In the genomic region with DNA sequence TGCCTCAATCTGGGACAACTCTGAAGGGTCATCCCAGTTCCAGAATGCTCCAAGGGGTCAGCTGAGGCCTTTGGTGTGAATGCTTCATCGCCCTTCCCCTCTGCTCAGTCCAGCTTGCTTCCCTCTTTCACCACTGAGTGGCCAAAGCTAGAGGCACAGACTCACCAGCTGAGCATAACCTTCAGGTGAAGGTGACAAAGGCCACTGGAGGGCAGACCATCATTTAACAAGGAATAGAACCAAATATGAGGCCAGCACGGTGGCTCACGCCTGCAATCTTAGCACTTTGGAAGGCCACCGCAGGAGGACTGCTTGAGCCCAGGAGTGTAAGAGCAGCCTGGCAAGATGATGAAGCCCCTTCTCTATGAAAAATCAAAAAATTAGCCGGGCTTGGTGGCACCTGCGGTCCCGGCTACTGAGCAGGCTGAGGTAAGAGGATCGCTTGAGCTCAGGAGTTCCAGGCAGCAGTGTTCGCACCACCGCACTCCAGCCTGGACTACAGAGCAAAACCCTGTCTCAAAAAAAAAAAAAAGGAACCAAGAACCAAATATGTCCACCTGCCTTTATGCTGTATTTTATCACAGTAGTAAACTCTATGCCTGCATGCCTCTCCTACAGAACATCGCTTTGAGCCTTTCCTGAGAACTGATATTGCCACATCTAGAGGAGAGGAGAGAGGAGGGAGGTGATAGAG, we compare ENCODE assay signal across 1 cellular context.
TF ChIP-seq lines count a peak whose summit lies in the region.

No MANE protein-coding gene starts in this region.

TF ChIP-seq in liver, 16 proteins besides CTCF, POLR2A, EP300 and RAD21 (continued from another document):
- TF ChIP-seq, protein P1, sequence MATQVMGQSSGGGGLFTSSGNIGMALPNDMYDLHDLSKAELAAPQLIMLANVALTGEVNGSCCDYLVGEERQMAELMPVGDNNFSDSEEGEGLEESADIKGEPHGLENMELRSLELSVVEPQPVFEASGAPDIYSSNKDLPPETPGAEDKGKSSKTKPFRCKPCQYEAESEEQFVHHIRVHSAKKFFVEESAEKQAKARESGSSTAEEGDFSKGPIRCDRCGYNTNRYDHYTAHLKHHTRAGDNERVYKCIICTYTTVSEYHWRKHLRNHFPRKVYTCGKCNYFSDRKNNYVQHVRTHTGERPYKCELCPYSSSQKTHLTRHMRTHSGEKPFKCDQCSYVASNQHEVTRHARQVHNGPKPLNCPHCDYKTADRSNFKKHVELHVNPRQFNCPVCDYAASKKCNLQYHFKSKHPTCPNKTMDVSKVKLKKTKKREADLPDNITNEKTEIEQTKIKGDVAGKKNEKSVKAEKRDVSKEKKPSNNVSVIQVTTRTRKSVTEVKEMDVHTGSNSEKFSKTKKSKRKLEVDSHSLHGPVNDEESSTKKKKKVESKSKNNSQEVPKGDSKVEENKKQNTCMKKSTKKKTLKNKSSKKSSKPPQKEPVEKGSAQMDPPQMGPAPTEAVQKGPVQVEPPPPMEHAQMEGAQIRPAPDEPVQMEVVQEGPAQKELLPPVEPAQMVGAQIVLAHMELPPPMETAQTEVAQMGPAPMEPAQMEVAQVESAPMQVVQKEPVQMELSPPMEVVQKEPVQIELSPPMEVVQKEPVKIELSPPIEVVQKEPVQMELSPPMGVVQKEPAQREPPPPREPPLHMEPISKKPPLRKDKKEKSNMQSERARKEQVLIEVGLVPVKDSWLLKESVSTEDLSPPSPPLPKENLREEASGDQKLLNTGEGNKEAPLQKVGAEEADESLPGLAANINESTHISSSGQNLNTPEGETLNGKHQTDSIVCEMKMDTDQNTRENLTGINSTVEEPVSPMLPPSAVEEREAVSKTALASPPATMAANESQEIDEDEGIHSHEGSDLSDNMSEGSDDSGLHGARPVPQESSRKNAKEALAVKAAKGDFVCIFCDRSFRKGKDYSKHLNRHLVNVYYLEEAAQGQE (IDR thresholded peaks at IDR 0.05): no peak
TF ChIP-seq in liver: peak in this region for 3.
